Comparison of ENCODE assay signal across 21 cellular contexts in genomic region chr5:112002368-112002767, GRCh38.
DNase-seq lines count a peak whose midpoint lies in the region; ATAC-seq and TF ChIP-seq lines count a peak whose summit lies in the region.
"Had no signal": no experiment of that assay in that cellular context is flagged by ENCODE, and none has a peak within 500 bp of the region (broad histone marks: within the 10 kb centered on the region; RNA-seq: fewer than 3 reads in every experiment).

No MANE protein-coding gene starts in this region.

- H3K27ac Mint-ChIP-seq in HFFc6, result peak overlapping the region; percentile 11; the same call in 1 of the 2 replicates
- H3K27ac Mint-ChIP-seq in stimulated activated naive CD8-positive, alpha-beta T cell treated with anti-CD3 and anti-CD28 coated beads, Interleukin-15, amount 100 ng/mL, for 72 hours, result no peak overlapping the region
- H3K27ac Mint-ChIP-seq: CD4-positive, alpha-beta memory T cell had no signal

- H4K20me1 ChIP-seq in hepatocyte (ENCODE audit: insufficient read depth, poor library complexity, severe bottlenecking), result no peaks in the 10 kb centered on the region
- H4K20me1 ChIP-seq: BLaER1 treated with 17β-estradiol and CSF1 and Interleukin-3, amounts not matched to agents 10 nM and 100 nM had no signal

- ATAC-seq in SK-N-SH treated with all-trans-retinoic acid at 6 μM for 48 hours, result peak; percentile 45; the same call in 2 of the 3 replicates
- no peak for ATAC-seq in stimulated activated naive CD8-positive, alpha-beta T cell treated with anti-CD3 and anti-CD28 coated beads, Interleukin-15, amount 100 ng/mL, for 72 hours
- ATAC-seq: Panc1 had no signal

- TF ChIP-seq CTCF in HFFc6 (IDR thresholded peaks at IDR 0.05) (no peak), hepatocyte (IDR thresholded peaks at IDR 0.05; ENCODE audit: poor library complexity) (no peak)

- peak overlapping the region; percentile 3 for H3K27ac ChIP-seq in hepatocyte
- H3K27ac ChIP-seq: BLaER1 treated with 17β-estradiol and CSF1 and Interleukin-3, amounts not matched to agents 10 nM and 100 nM had no signal

- H3K4me3 Mint-ChIP-seq in HFFc6, result no peak overlapping the region
- no peak overlapping the region for H3K4me3 Mint-ChIP-seq in stimulated activated naive CD8-positive, alpha-beta T cell treated with anti-CD3 and anti-CD28 coated beads, Interleukin-15, amount 100 ng/mL, for 72 hours
- H3K4me3 Mint-ChIP-seq: CD4-positive, alpha-beta memory T cell had no signal

- peaks cover 96% of the 10 kb centered on the region for H3K4me1 Mint-ChIP-seq in HFFc6 (ENCODE audit: low read depth)
- H3K4me1 Mint-ChIP-seq in stimulated activated naive CD8-positive, alpha-beta T cell treated with anti-CD3 and anti-CD28 coated beads, Interleukin-15, amount 100 ng/mL, for 72 hours, result peaks cover 6% of the 10 kb centered on the region
- H3K4me1 Mint-ChIP-seq: CD4-positive, alpha-beta memory T cell had no signal

- peaks cover 5% of the 10 kb centered on the region; the same call in 1 of the 2 replicates for H3K9me3 Mint-ChIP-seq in HFFc6
- no peaks in the 10 kb centered on the region for H3K9me3 Mint-ChIP-seq in stimulated activated naive CD8-positive, alpha-beta T cell treated with anti-CD3 and anti-CD28 coated beads, Interleukin-15, amount 100 ng/mL, for 72 hours

- H3K27me3 ChIP-seq in hepatocyte, result no peaks in the 10 kb centered on the region
- H3K27me3 ChIP-seq: BLaER1 treated with 17β-estradiol and CSF1 and Interleukin-3, amounts not matched to agents 10 nM and 100 nM; MG63 had no signal

- H3K4me1 ChIP-seq in hepatocyte (ENCODE audit: insufficient read depth), result peaks cover 3% of the 10 kb centered on the region
- H3K4me1 ChIP-seq: Caco-2 had no signal

- no peak overlapping the region for H2AFZ ChIP-seq in hepatocyte

- no peaks in the 10 kb centered on the region for H3K79me2 ChIP-seq in hepatocyte

- H3K27me3 Mint-ChIP-seq in HFFc6 (ENCODE audit: insufficient read depth), result no peaks in the 10 kb centered on the region
- peaks cover 8% of the 10 kb centered on the region for H3K27me3 Mint-ChIP-seq in stimulated activated naive CD8-positive, alpha-beta T cell treated with anti-CD3 and anti-CD28 coated beads, Interleukin-15, amount 100 ng/mL, for 72 hours

- 0 out of 2 replicates have a peak, but pooled peaks cover 3% of the 10 kb centered on the region for H3K36me3 Mint-ChIP-seq in HFFc6 (ENCODE audit: low read depth)
- H3K36me3 Mint-ChIP-seq: CD4-positive, alpha-beta memory T cell had no signal

- DNase-seq in HFFc6 (no peak), hepatocyte (ENCODE audit: low spot score) (no peak), NCI-H2171 treated with DMSO at 0.1 percent for 48 hours (lab: John Stamatoyannopoulos, UW) (no peak), SK-N-DZ (ENCODE audit: low spot score) (no peak)
- no peak for DNase-seq in stimulated activated naive CD8-positive, alpha-beta T cell treated with anti-CD3 and anti-CD28 coated beads, Interleukin-15, amount 100 ng/mL, for 72 hours
- DNase-seq in activated naive CD4-positive, alpha-beta T cell treated with Interleukin-2 at 50 U/mL for 16 hours, result no peak
- DNase-seq: ACHN; Caco-2; CD4-positive, alpha-beta memory T cell; DMS 273 treated with DMSO at 0.1 percent for 48 hours; Karpas-422; MG63; NCI-H1048; NCI-H1417 treated with DMSO at 0.1 percent for 48 hours; NCI-H1930; NCI-H226; NCI-H524 treated with DMSO at 0.1 percent for 48 hours; NCI-H82 had no signal

- H3K9me2 ChIP-seq in hepatocyte (replicated peaks; ENCODE audit: insufficient read depth), result no peaks in the 10 kb centered on the region

- no peaks in the 10 kb centered on the region for H3K9me3 ChIP-seq in hepatocyte (ENCODE audit: low read depth)
- H3K9me3 ChIP-seq: Caco-2 had no signal

- H3K36me3 ChIP-seq in hepatocyte (replicated peaks; ENCODE audit: insufficient read depth, low read depth), result no peaks in the 10 kb centered on the region
- H3K36me3 ChIP-seq: BLaER1 treated with 17β-estradiol and CSF1 and Interleukin-3, amounts not matched to agents 10 nM and 100 nM; MG63 had no signal

- no peak overlapping the region for H3K4me3 ChIP-seq in hepatocyte
- H3K4me3 ChIP-seq: BLaER1 treated with 17β-estradiol and CSF1 and Interleukin-3, amounts not matched to agents 10 nM and 100 nM; MG63 had no signal

- H3K4me2 ChIP-seq in hepatocyte, result no peak overlapping the region
- H3K4me2 ChIP-seq: BLaER1 treated with 17β-estradiol and CSF1 and Interleukin-3, amounts not matched to agents 10 nM and 100 nM had no signal

TF ChIP-seq in SK-N-SH treated with all-trans-retinoic acid at 6 μM for 48 hours, 23 proteins besides CTCF, POLR2A, EP300 and RAD21:
- TF ChIP-seq ZC3H10 (CRISPR knock-in tag; IDR thresholded peaks at IDR 0.05) (peak; percentile 66; the same call in 1 of the 2 replicates), TOX (CRISPR knock-in tag; IDR thresholded peaks at IDR 0.05; ENCODE audit: borderline replicate concordance) (peak; percentile 48; the same call in 1 of the 2 replicates), CSRNP3 (CRISPR knock-in tag; IDR thresholded peaks at IDR 0.05) (no peak), ISL1 (CRISPR knock-in tag; IDR thresholded peaks at IDR 0.05) (peak; percentile 43)
